Comparison of ENCODE assay signal across 7 cellular contexts in genomic region chr2:117803644-117804325, GRCh38. TPM values are rescaled to one million over a fixed set of nuclear protein-coding genes. Genes with fewer than 3 reads are reported as not detected.
A peak's percentile ranks its signal among the peaks of the same experiment; 100 is the strongest.
DNase-seq lines count a peak whose midpoint lies in the region; ATAC-seq and TF ChIP-seq lines count a peak whose summit lies in the region.
"Not testable (repeated sequence)": the region's sequence is repeated elsewhere in the genome, so short reads cannot be mapped to it uniquely, and the experiment has no call there.

No MANE protein-coding gene starts in this region.

- not testable (repeated sequence) for H3K4me1 Mint-ChIP-seq in activated T-cell treated with anti-CD3 and anti-CD28 coated beads, Interleukin-2, amount 50 U/mL, for 4 hours (ENCODE audit: low read depth); osteocyte (ENCODE audit: unreplicated experiment)

- H3K36me3 ChIP-seq in RWPE2 (ENCODE audit: low read depth); iPS-15b (ENCODE audit: control insufficient read depth, insufficient read depth, low read length): not testable (repeated sequence)

- not testable (repeated sequence) for H3K9me3 ChIP-seq in RWPE2 (ENCODE audit: severe bottlenecking); iPS-15b (ENCODE audit: control insufficient read depth, insufficient read depth, low read length)

- DNase-seq in NCI-H1105 (lab: John Stamatoyannopoulos, UW), result peak; percentile 1
- DNase-seq in RWPE2 (ENCODE audit: low spot score); activated T-cell treated with anti-CD3 and anti-CD28 coated beads, Interleukin-2, amount 50 U/mL, for 4 hours; osteocyte (ENCODE audit: extremely low spot score, unreplicated experiment): not testable (repeated sequence)
- peak; percentile 37 for DNase-seq in central memory CD4-positive, alpha-beta T cell

- H3K4me3 ChIP-seq in RWPE2 (ENCODE audit: severe bottlenecking), result peak overlapping the region; percentile 29
- peak overlapping the region; percentile 56 for H3K4me3 ChIP-seq in iPS-15b (ENCODE audit: low read depth, low read length)

- not testable (repeated sequence) for H3K36me3 Mint-ChIP-seq in activated T-cell treated with anti-CD3 and anti-CD28 coated beads, Interleukin-2, amount 50 U/mL, for 4 hours (ENCODE audit: insufficient read depth); osteocyte (ENCODE audit: unreplicated experiment)

- peaks cover 26% of the 10 kb centered on the region for H3K27me3 Mint-ChIP-seq in activated T-cell treated with anti-CD3 and anti-CD28 coated beads, Interleukin-2, amount 50 U/mL, for 4 hours (ENCODE audit: low read depth)
- peaks cover 35% of the 10 kb centered on the region for H3K27me3 Mint-ChIP-seq in osteocyte (ENCODE audit: unreplicated experiment)

- ATAC-seq in GM19468 (IDR thresholded peaks at IDR 0.05; ENCODE audit: extremely low read depth, unreplicated experiment), result peak; percentile 46
- 0 out of 3 replicates have a peak, but pooled peaks have one; percentile 44 for ATAC-seq in RWPE2 (ENCODE audit: low read depth)
- not testable (repeated sequence) for ATAC-seq in activated T-cell treated with anti-CD3 and anti-CD28 coated beads, Interleukin-2, amount 50 U/mL, for 4 hours

- H3K9me3 Mint-ChIP-seq in activated T-cell treated with anti-CD3 and anti-CD28 coated beads, Interleukin-2, amount 50 U/mL, for 4 hours; osteocyte (ENCODE audit: unreplicated experiment): not testable (repeated sequence)

- H3K27me3 ChIP-seq in RWPE2 (ENCODE audit: insufficient read depth, poor library complexity, severe bottlenecking); iPS-15b (ENCODE audit: control insufficient read depth, insufficient read depth, low read length): not testable (repeated sequence)

- H3K9ac ChIP-seq in iPS-15b (ENCODE audit: low read depth, low read length), result not testable (repeated sequence)

- not testable (repeated sequence) for TF ChIP-seq CTCF in RWPE2 (IDR thresholded peaks at IDR 0.05; ENCODE audit: poor library complexity, severe bottlenecking); osteocyte (IDR thresholded peaks at IDR 0.05)

- peak overlapping the region; percentile 72 for H3K4me3 Mint-ChIP-seq in activated T-cell treated with anti-CD3 and anti-CD28 coated beads, Interleukin-2, amount 50 U/mL, for 4 hours
- H3K4me3 Mint-ChIP-seq in osteocyte (ENCODE audit: unreplicated experiment), result peak overlapping the region; percentile 75

- H3K27ac Mint-ChIP-seq in osteocyte (ENCODE audit: unreplicated experiment), result not testable (repeated sequence)

- not testable (repeated sequence) for H3K27ac ChIP-seq in RWPE2 (ENCODE audit: poor library complexity, severe bottlenecking)

- not testable (repeated sequence) for H3K4me1 ChIP-seq in RWPE2 (ENCODE audit: insufficient read depth, poor library complexity, severe bottlenecking); iPS-15b (ENCODE audit: control insufficient read depth, insufficient read depth, low read length)

RNA-seq across cellular contexts. Expression of gene DDX18, which starts 10.7 kb away (rescaled TPM):
- total RNA-seq in activated T-cell treated with anti-CD3 and anti-CD28 coated beads, Interleukin-2, amount 50 U/mL, for 4 hours, result 100 to 1,000 TPM; 204 to 229 (median 210) TPM
- 42.3 and 49.4 TPM in 2 replicates for total RNA-seq in osteocyte
